29 cellular contexts compared by ENCODE assay signal in genomic region chr14:71533396-71533795, GRCh38.
A peak's percentile ranks its signal among the peaks of the same experiment; 100 is the strongest.
DNase-seq lines count a peak whose midpoint lies in the region; ATAC-seq and TF ChIP-seq lines count a peak whose summit lies in the region.
"Had no signal": no experiment of that assay in that cellular context is flagged by ENCODE, and none has a peak within 500 bp of the region (broad histone marks: within the 10 kb centered on the region; RNA-seq: fewer than 3 reads in every experiment).

No MANE protein-coding gene starts in this region.

- H3K27me3 ChIP-seq in SK-N-SH (ENCODE audit: insufficient read depth), result no peaks in the 10 kb centered on the region
- H3K27me3 ChIP-seq: BLaER1 treated with 17β-estradiol and CSF1 and Interleukin-3, amounts not matched to agents 10 nM and 100 nM; vagina had no signal

- H3K36me3 ChIP-seq in SK-N-SH (replicated peaks in 1 of 2; ENCODE audit: control insufficient read depth in 1 of 2, insufficient read depth in 2 of 2, low read length in 1 of 2), result peaks cover 0 to 2% of the 10 kb centered on the region in 2 experiments
- H3K36me3 ChIP-seq: vagina, WERI-Rb-1 had no signal

- peak; percentile 46 for DNase-seq in AG10803 (ENCODE audit: low read depth)
- DNase-seq in SK-N-SH, result no peak
- DNase-seq in choroid plexus epithelial cell (ENCODE audit: low read depth), result peak; percentile 74
- no peak for DNase-seq in mesothelial cell of epicardium (ENCODE audit: low spot score in 2 of 2, unreplicated experiment in 2 of 2)
- DNase-seq in stimulated activated CD4-positive, alpha-beta T cell treated with anti-CD3 and anti-CD28 coated beads, Interleukin-12 subunit alpha, Interleukin-12 subunit beta, amount 100 ng/mL, for 4 hours, result no peak
- DNase-seq in activated naive CD4-positive, alpha-beta T cell (lab: John Stamatoyannopoulos, UW), result no peak
- DNase-seq: activated CD4-positive, alpha-beta T cell treated with anti-CD3 and anti-CD28 coated beads, Interleukin-2, amount 10 ng/mL, durations not matched to agents 7 days and 5 days; Caco-2; cortex of kidney; DND-41; H7; left colon; mesenchymal stem cell; naive thymus-derived CD8-positive, alpha-beta T cell; NCI-H1092; NCI-H1930; NCI-H2227 treated with DMSO at 0.1 percent for 48 hours; retina; stimulated activated CD4-positive, alpha-beta T cell treated with anti-CD3 and anti-CD28 coated beads, Interleukin-4, amount 100 ng/mL, for 1 hour; WERI-Rb-1 had no signal

- H4K20me1 ChIP-seq in SK-N-SH (ENCODE audit: insufficient read depth), result no peaks in the 10 kb centered on the region

- peak overlapping the region; percentile 47 for H3K27ac Mint-ChIP-seq in mesothelial cell of epicardium
- H3K27ac Mint-ChIP-seq: activated CD4-positive, alpha-beta T cell treated with anti-CD3 and anti-CD28 coated beads, Interleukin-2, amount 10 ng/mL, durations not matched to agents 7 days and 5 days; activated naive CD4-positive, alpha-beta T cell treated with anti-CD3 and anti-CD28 coated beads, Interleukin-2, amount 50 U/mL, for 24 hours; naive thymus-derived CD8-positive, alpha-beta T cell; stimulated activated memory B cell treated with anti-CD40 and anti-IgM and Interleukin-4, amounts not matched to agents 10 μg/mL and 1 μg/mL and 100 μg/mL, for 72 hours; T-helper 2 cell treated with Interferon-gamma antibody and Interleukin-4, amounts not matched to agents 5 μg/mL and 100 μg/mL, for 36 hours had no signal

- peaks cover 18% of the 10 kb centered on the region for H3F3A ChIP-seq in SK-N-SH (replicated peaks; ENCODE audit: insufficient read depth)

- no peak for TF ChIP-seq RAD21 in SK-N-SH (IDR thresholded peaks at IDR 0.05; ENCODE audit: low read length)

- peaks cover 16 to 39% of the 10 kb centered on the region in 2 experiments; a peak in 3 of 4 replicates for H3K4me1 ChIP-seq in SK-N-SH (ENCODE audit: control insufficient read depth in 1 of 2, insufficient read depth in 2 of 2, low read depth in 1 of 2, low read length in 1 of 2)
- H3K4me1 ChIP-seq: A549 had no signal

- H3K9me2 ChIP-seq in SK-N-SH, result no peaks in the 10 kb centered on the region

- H3K27me3 Mint-ChIP-seq in mesothelial cell of epicardium (ENCODE audit: low read depth), result no peaks in the 10 kb centered on the region
- H3K27me3 Mint-ChIP-seq: activated CD4-positive, alpha-beta T cell treated with anti-CD3 and anti-CD28 coated beads, Interleukin-2, amount 10 ng/mL, durations not matched to agents 7 days and 5 days; activated naive CD4-positive, alpha-beta T cell treated with anti-CD3 and anti-CD28 coated beads, Interleukin-2, amount 50 U/mL, for 24 hours; naive thymus-derived CD8-positive, alpha-beta T cell; stimulated activated memory B cell treated with anti-CD40 and anti-IgM and Interleukin-4, amounts not matched to agents 10 μg/mL and 1 μg/mL and 100 μg/mL, for 72 hours had no signal

- WGBS in SK-N-SH (ENCODE audit: low lambda C conversion rate), result 84% methylated on average over 3 of the region's 3 CpGs

- CTCF ChIA-PET in SK-N-SH (lab: Yijun Ruan, JAX), result no interaction called here

- H3K4me2 ChIP-seq in SK-N-SH, result no peak overlapping the region
- H3K4me2 ChIP-seq: A549; BLaER1 treated with 17β-estradiol and CSF1 and Interleukin-3, amounts not matched to agents 10 nM and 100 nM had no signal

- H2AFZ ChIP-seq in SK-N-SH (ENCODE audit: low read depth), result no peak overlapping the region

- peaks cover 31% of the 10 kb centered on the region for H3K4me1 Mint-ChIP-seq in mesothelial cell of epicardium

- no peak for ATAC-seq in HG03025 (IDR thresholded peaks at IDR 0.05; ENCODE audit: low FRiP score, unreplicated experiment)
- no peak for ATAC-seq in GM21717 (IDR thresholded peaks at IDR 0.05; ENCODE audit: unreplicated experiment)
- ATAC-seq: A549; left colon; naive thymus-derived CD8-positive, alpha-beta T cell; stimulated activated memory B cell treated with anti-CD40 and anti-IgM and Interleukin-4, amounts not matched to agents 10 μg/mL and 1 μg/mL and 100 μg/mL, for 72 hours had no signal

- peaks cover 22% of the 10 kb centered on the region for H3K79me2 ChIP-seq in SK-N-SH (ENCODE audit: insufficient read depth)

- H3K9me3 Mint-ChIP-seq in mesothelial cell of epicardium, result no peaks in the 10 kb centered on the region
- H3K9me3 Mint-ChIP-seq: activated CD4-positive, alpha-beta T cell treated with anti-CD3 and anti-CD28 coated beads, Interleukin-2, amount 10 ng/mL, durations not matched to agents 7 days and 5 days; activated naive CD4-positive, alpha-beta T cell treated with anti-CD3 and anti-CD28 coated beads, Interleukin-2, amount 50 U/mL, for 24 hours; naive thymus-derived CD8-positive, alpha-beta T cell; stimulated activated memory B cell treated with anti-CD40 and anti-IgM and Interleukin-4, amounts not matched to agents 10 μg/mL and 1 μg/mL and 100 μg/mL, for 72 hours; T-helper 2 cell treated with Interferon-gamma antibody and Interleukin-4, amounts not matched to agents 5 μg/mL and 100 μg/mL, for 36 hours had no signal

- no peak overlapping the region for H3K4me3 Mint-ChIP-seq in mesothelial cell of epicardium
- H3K4me3 Mint-ChIP-seq: activated CD4-positive, alpha-beta T cell treated with anti-CD3 and anti-CD28 coated beads, Interleukin-2, amount 10 ng/mL, durations not matched to agents 7 days and 5 days; activated naive CD4-positive, alpha-beta T cell treated with anti-CD3 and anti-CD28 coated beads, Interleukin-2, amount 50 U/mL, for 24 hours; naive thymus-derived CD8-positive, alpha-beta T cell; stimulated activated memory B cell treated with anti-CD40 and anti-IgM and Interleukin-4, amounts not matched to agents 10 μg/mL and 1 μg/mL and 100 μg/mL, for 72 hours; T-helper 2 cell treated with Interferon-gamma antibody and Interleukin-4, amounts not matched to agents 5 μg/mL and 100 μg/mL, for 36 hours had no signal

- H3K36me3 Mint-ChIP-seq in mesothelial cell of epicardium, result no peaks in the 10 kb centered on the region

- H3K4me3 ChIP-seq in AG10803 (ENCODE audit: low read length) (no peak overlapping the region), SK-N-SH (ENCODE audit: low read depth in 2 of 2, low read length in 1 of 2) (no peak overlapping the region), choroid plexus epithelial cell (ENCODE audit: low read depth, low read length) (no peak overlapping the region)
- H3K4me3 ChIP-seq: A549; BLaER1 treated with 17β-estradiol and CSF1 and Interleukin-3, amounts not matched to agents 10 nM and 100 nM; GM12878; vagina had no signal

- no peaks in the 10 kb centered on the region for H3K9me3 ChIP-seq in SK-N-SH
- H3K9me3 ChIP-seq: A549; BLaER1 treated with 17β-estradiol and CSF1 and Interleukin-3, amounts not matched to agents 10 nM and 100 nM; Caco-2; vagina had no signal

- no peak for TF ChIP-seq CTCF in AG10803 (conservative IDR thresholded peaks at IDR 0.05; ENCODE audit: low read length)
- TF ChIP-seq CTCF in SK-N-SH (IDR thresholded peaks at IDR 0.05), result no peak
- TF ChIP-seq CTCF in choroid plexus epithelial cell (conservative IDR thresholded peaks at IDR 0.05; ENCODE audit: low read depth, low read length), result no peak
- TF ChIP-seq CTCF in mesothelial cell of epicardium (IDR thresholded peaks at IDR 0.05; ENCODE audit: unreplicated experiment), result no peak

- POLR2A ChIA-PET in SK-N-SH (lab: Yijun Ruan, JAX), result no interaction called here

- peak overlapping the region; percentile 22 to 70; a peak in 2 of 4 replicates for H3K27ac ChIP-seq in SK-N-SH (ENCODE audit: low read depth in 2 of 2, low read length in 1 of 2)
- H3K27ac ChIP-seq: A549; BLaER1 treated with 17β-estradiol and CSF1 and Interleukin-3, amounts not matched to agents 10 nM and 100 nM; vagina; WERI-Rb-1 had no signal

- H3K9ac ChIP-seq in SK-N-SH, result no peak overlapping the region
- H3K9ac ChIP-seq: BLaER1 treated with 17β-estradiol and CSF1 and Interleukin-3, amounts not matched to agents 10 nM and 100 nM had no signal

- no peak for TF ChIP-seq EP300 in SK-N-SH (IDR thresholded peaks at IDR 0.05; ENCODE audit: borderline replicate concordance in 1 of 2, low read depth in 1 of 2, low read length in 1 of 2)

TF ChIP-seq in SK-N-SH, 30 proteins besides CTCF, POLR2A, EP300 and RAD21:
- no peak for TF ChIP-seq FOSL2 (IDR thresholded peaks at IDR 0.05; ENCODE audit: borderline replicate concordance, low read depth)
- TF ChIP-seq GATA2 (CRISPR knock-in tag; IDR thresholded peaks at IDR 0.05), result no peak
- TF ChIP-seq MEF2A (IDR thresholded peaks at IDR 0.05; ENCODE audit: borderline replicate concordance, low read depth), result no peak
- TF ChIP-seq EZH2phosphoT487 (IDR thresholded peaks at IDR 0.05; ENCODE audit: borderline replicate concordance, low read depth), result no peak
- TF ChIP-seq USF2 (IDR thresholded peaks at IDR 0.05; ENCODE audit: borderline replicate concordance, low read depth, low read length), result no peak
- TF ChIP-seq USF1 (IDR thresholded peaks at IDR 0.05; ENCODE audit: borderline replicate concordance, low read depth), result no peak
- TF ChIP-seq FOXM1 (IDR thresholded peaks at IDR 0.05; ENCODE audit: low read depth), result no peak
TF ChIP-seq in SK-N-SH: peak in this region for 0.

Comparison
In these comparisons a context has a peak if more than half of its experiments do, and no peak if none do; other contexts are left out.
1. DNase-seq: peak in AG10803 (single experiment) and choroid plexus epithelial cell (single experiment); none in SK-N-SH (single experiment), mesothelial cell of epicardium (0 of 2), stimulated activated CD4-positive, alpha-beta T cell treated with anti-CD3 and anti-CD28 coated beads, Interleukin-12 subunit alpha, Interleukin-12 subunit beta, amount 100 ng/mL, for 4 hours (single experiment) and activated naive CD4-positive, alpha-beta T cell (0 of 4).